ENCODE assay signal across 12 cellular contexts in the genomic region with DNA sequence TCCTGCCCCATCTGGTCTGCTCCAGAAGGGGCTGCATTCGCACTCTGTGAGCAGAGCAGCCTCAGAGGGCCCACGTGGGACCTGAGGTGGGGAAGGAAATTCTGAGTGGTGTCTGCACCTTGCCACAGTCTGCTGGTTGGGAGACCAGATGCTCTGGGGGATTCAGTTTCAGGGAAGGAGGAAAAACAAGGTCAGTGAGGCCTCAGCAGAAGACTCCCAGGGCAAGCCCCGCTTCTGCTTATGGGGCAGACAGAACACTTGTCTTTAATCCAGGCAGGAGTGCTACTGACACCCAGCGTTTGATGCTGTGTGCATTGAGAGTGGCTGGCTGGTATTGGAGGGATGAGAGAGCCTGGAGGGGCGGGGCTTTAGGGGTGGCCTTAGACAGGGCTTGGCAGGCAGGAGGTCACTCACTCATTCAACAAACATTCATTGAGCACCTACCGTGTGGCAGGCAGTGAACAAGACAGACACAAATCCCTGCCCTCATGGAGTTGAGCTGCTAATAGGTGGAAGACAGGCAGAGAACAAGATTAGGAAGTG. TPM values are rescaled to one million over a fixed set of nuclear protein-coding genes. Genes with fewer than 3 reads are reported as not detected.
DNase-seq lines count a peak whose midpoint lies in the region; ATAC-seq and TF ChIP-seq lines count a peak whose summit lies in the region.
"Had no signal": no experiment of that assay in that cellular context is flagged by ENCODE, and none has a peak within 500 bp of the region (broad histone marks: within the 10 kb centered on the region; RNA-seq: fewer than 3 reads in every experiment).

No MANE protein-coding gene starts in this region.

- no peaks in the 10 kb centered on the region for H3K4me1 ChIP-seq in foreskin keratinocyte
- H3K4me1 ChIP-seq: HAP-1 had no signal

- no peaks in the 10 kb centered on the region for H3K36me3 Mint-ChIP-seq in progenitor cell of endocrine pancreas (ENCODE audit: insufficient read depth)

- H3K27ac ChIP-seq in foreskin keratinocyte: no peak overlapping the region
- H3K27ac ChIP-seq: hepatocyte had no signal

- H3K9me3 Mint-ChIP-seq in progenitor cell of endocrine pancreas (ENCODE audit: low read depth): no peaks in the 10 kb centered on the region

- ATAC-seq in GM21447 (IDR thresholded peaks at IDR 0.05; ENCODE audit: unreplicated experiment): peak; percentile 38
- no peak for ATAC-seq in foreskin keratinocyte
- ATAC-seq: mucosa of descending colon had no signal

- no peak overlapping the region for H3K27ac Mint-ChIP-seq in progenitor cell of endocrine pancreas

- H3K27me3 ChIP-seq in foreskin keratinocyte: no peaks in the 10 kb centered on the region
- H3K27me3 ChIP-seq: hepatocyte had no signal

- peaks cover 4% of the 10 kb centered on the region for H3K4me1 Mint-ChIP-seq in progenitor cell of endocrine pancreas (ENCODE audit: low read depth)

- TF ChIP-seq CTCF in foreskin keratinocyte (conservative IDR thresholded peaks at IDR 0.05) (no peak), progenitor cell of endocrine pancreas (IDR thresholded peaks at IDR 0.05; ENCODE audit: unreplicated experiment) (no peak)

- no peaks in the 10 kb centered on the region for H3K27me3 Mint-ChIP-seq in progenitor cell of endocrine pancreas

- H3K4me3 Mint-ChIP-seq in progenitor cell of endocrine pancreas (ENCODE audit: low read depth): no peak overlapping the region

- peak; percentile 35 for DNase-seq in ELR (ENCODE audit: low read depth)
- peak; percentile 23 for DNase-seq in NCI-H69 (lab: John Stamatoyannopoulos, UW)
- DNase-seq in ecto neural progenitor cell (ENCODE audit: low spot score): peak; percentile 48
- no peak for DNase-seq in foreskin keratinocyte
- no peak for DNase-seq in hypothalamus (lab: John Stamatoyannopoulos, UW)
- DNase-seq in progenitor cell of endocrine pancreas (ENCODE audit: low spot score, unreplicated experiment): no peak
- DNase-seq in activated CD8-positive, alpha-beta memory T cell treated with anti-CD3 and anti-CD28 coated beads, Interleukin-2, amount 50 U/mL, for 4 hours: no peak
- DNase-seq: mucosa of descending colon, NCI-H1417 treated with DMSO at 0.1 percent for 48 hours had no signal

RNA-seq across cellular contexts. Expression of a gene that starts 4.9 kb away (rescaled TPM):
- total RNA-seq in foreskin keratinocyte (not detected in 2 replicates), progenitor cell of endocrine pancreas (not detected in 2 replicates)
- not detected in 2 replicates for polyA plus RNA-seq in foreskin keratinocyte
- total RNA-seq: hepatocyte had no signal
- polyA plus RNA-seq: hepatocyte had no signal

RNA-seq across cellular contexts. Expression of a gene that starts 6.1 kb away (rescaled TPM):
- 253 and 266 TPM in 2 replicates for total RNA-seq in foreskin keratinocyte
- polyA plus RNA-seq in foreskin keratinocyte: 401 and 458 TPM in 2 replicates
- 117 and 120 TPM in 2 replicates for total RNA-seq in progenitor cell of endocrine pancreas

RNA-seq across cellular contexts. Expression of a gene that starts 48.6 kb away (rescaled TPM):
- total RNA-seq in foreskin keratinocyte (137 and 146 TPM in 2 replicates), progenitor cell of endocrine pancreas (170 and 186 TPM in 2 replicates)
- polyA plus RNA-seq in foreskin keratinocyte: 287 and 299 TPM in 2 replicates

RNA-seq across cellular contexts. Expression of a gene that starts 59.8 kb away (rescaled TPM):
- total RNA-seq in foreskin keratinocyte (184 and 196 TPM in 2 replicates), progenitor cell of endocrine pancreas (94.7 and 97.0 TPM in 2 replicates)
- polyA plus RNA-seq in foreskin keratinocyte: 158 and 184 TPM in 2 replicates

Comparison
In these comparisons a context has a peak if more than half of its experiments do, and no peak if none do; other contexts are left out.
1. DNase-seq: peak in ELR (single experiment), NCI-H69 (single experiment) and ecto neural progenitor cell (single experiment); none in foreskin keratinocyte (0 of 2), hypothalamus (0 of 51), progenitor cell of endocrine pancreas (single experiment) and activated CD8-positive, alpha-beta memory T cell treated with anti-CD3 and anti-CD28 coated beads, Interleukin-2, amount 50 U/mL, for 4 hours (single experiment).